In genomic region chr12:68331869-68332725, GRCh38 we compare ENCODE assay signal across 8 cellular contexts. TPM values are rescaled to one million over a fixed set of nuclear protein-coding genes. Genes with fewer than 3 reads are reported as not detected.
DNase-seq lines count a peak whose midpoint lies in the region; ATAC-seq and TF ChIP-seq lines count a peak whose summit lies in the region.

TSS of gene MDM1 (minus strand) at chr12:68332362. CDS start at chr12:68332245, 117 bp downstream.

- no peaks in the 10 kb centered on the region for H3K9me3 Mint-ChIP-seq in activated naive CD4-positive, alpha-beta T cell treated with anti-CD3 and anti-CD28 coated beads, Interleukin-2, amount 50 U/mL, for 24 hours

- H3K4me3 Mint-ChIP-seq in activated naive CD4-positive, alpha-beta T cell treated with anti-CD3 and anti-CD28 coated beads, Interleukin-2, amount 50 U/mL, for 24 hours: peak within 1 kb of the TSS; percentile 91

- peak within 1 kb of the TSS; percentile 82 for H3K27ac Mint-ChIP-seq in activated naive CD4-positive, alpha-beta T cell treated with anti-CD3 and anti-CD28 coated beads, Interleukin-2, amount 50 U/mL, for 24 hours

- H3K27me3 ChIP-seq in GM06990 (replicated peaks; ENCODE audit: control insufficient read depth, insufficient read depth, low read length): no peaks in the 10 kb centered on the region
- H3K27me3 ChIP-seq in testis: no peaks in the 10 kb centered on the region

- no peaks in the 10 kb centered on the region for H3K36me3 Mint-ChIP-seq in activated naive CD4-positive, alpha-beta T cell treated with anti-CD3 and anti-CD28 coated beads, Interleukin-2, amount 50 U/mL, for 24 hours

- H3K27me3 Mint-ChIP-seq in activated naive CD4-positive, alpha-beta T cell treated with anti-CD3 and anti-CD28 coated beads, Interleukin-2, amount 50 U/mL, for 24 hours: no peaks in the 10 kb centered on the region

- H3K9me3 ChIP-seq in testis: no peaks in the 10 kb centered on the region

- peak within 1 kb of the TSS; percentile 80 for H3K4me3 ChIP-seq in GM06990 (replicated peaks; ENCODE audit: low read depth, low read length)
- H3K4me3 ChIP-seq in testis: peak within 1 kb of the TSS; percentile 77 to 82

- 0% methylated on average over 12 to 55 of the region's 59 CpGs for WGBS in testis, 2 donors

- peaks cover 51% of the 10 kb centered on the region for H3K4me1 Mint-ChIP-seq in activated naive CD4-positive, alpha-beta T cell treated with anti-CD3 and anti-CD28 coated beads, Interleukin-2, amount 50 U/mL, for 24 hours

- intact Hi-C loops in testis (cut with DNase I; ENCODE audit: low total_unique reads): no loop called here

- TF ChIP-seq CTCF in GM06990 (IDR thresholded peaks at IDR 0.05; ENCODE audit: insufficient read depth, low read length, poor library complexity, severe bottlenecking): no peak
- TF ChIP-seq CTCF in omental fat pad (IDR thresholded peaks at IDR 0.05): no peak
- TF ChIP-seq CTCF in testis (IDR thresholded peaks at IDR 0.05): no peak

- peaks cover 1% of the 10 kb centered on the region; the same call in 1 of the 2 replicates for H3K36me3 ChIP-seq in GM06990 (ENCODE audit: control insufficient read depth, insufficient read depth, low read length)
- H3K36me3 ChIP-seq in testis (ENCODE audit: low read depth, missing control alignments): no peaks in the 10 kb centered on the region

- ATAC-seq in HG02588 (IDR thresholded peaks at IDR 0.05; ENCODE audit: unreplicated experiment) (peak; percentile 99), SK-N-SH treated with all-trans-retinoic acid at 6 μM for 48 hours (peak; percentile 99), omental fat pad (ENCODE audit: low FRiP score) (peak; percentile 99)

- DNase-seq in GM06990 (ENCODE audit: extremely low read depth, insufficient read length) (peak; percentile 97), NCI-H1092 (lab: John Stamatoyannopoulos, UW) (peak; percentile 97), glomerular visceral epithelial cell (ENCODE audit: extremely low spot score) (peak; percentile 98), omental fat pad (ENCODE audit: low spot score) (peak; percentile 92), testis (peak; percentile 99)

- H3K4me1 ChIP-seq in testis: peaks cover 6% of the 10 kb centered on the region

- TF ChIP-seq POLR2A in testis (IDR thresholded peaks at IDR 0.05): no peak

- peak within 1 kb of the TSS; percentile 36 to 73 for H3K27ac ChIP-seq in testis

TF ChIP-seq in SK-N-SH treated with all-trans-retinoic acid at 6 μM for 48 hours, 23 proteins besides CTCF, POLR2A, EP300 and RAD21:
- TF ChIP-seq TOX (CRISPR knock-in tag; IDR thresholded peaks at IDR 0.05; ENCODE audit: borderline replicate concordance) (no peak), PATZ1 (CRISPR knock-in tag; IDR thresholded peaks at IDR 0.05; ENCODE audit: borderline replicate concordance) (no peak), ESRRG (CRISPR knock-in tag; IDR thresholded peaks at IDR 0.05) (no peak), ARNTL (CRISPR knock-in tag; IDR thresholded peaks at IDR 0.05; ENCODE audit: borderline replicate concordance, low read depth) (no peak), ZNF565 (CRISPR knock-in tag; conservative IDR thresholded peaks at IDR 0.05; ENCODE audit: low read depth) (no peak), SNAI2 (CRISPR knock-in tag; IDR thresholded peaks at IDR 0.05) (no peak)

RNA-seq across cellular contexts. Expression of gene MDM1, which starts in this region (rescaled TPM):
- total RNA-seq in omental fat pad (10 to 100 TPM in 2 of 4 donors, 1 to 10 TPM in 2; 9.0 to 21.8 (median 10.0) TPM), testis (10 to 100 TPM; 32.7 to 35.3 TPM)
- polyA plus RNA-seq in testis (ENCODE audit: insufficient read depth, low read depth, low replicate concordance): 36.1 TPM

Comparison
In these comparisons a context has a peak if more than half of its experiments do, and no peak if none do; other contexts are left out.
1. Peak in every context shown above with its lines: DNase-seq, ATAC-seq, H3K4me3 ChIP-seq and H3K27ac ChIP-seq.